Comparison of ENCODE assay signal across 23 cellular contexts in the genomic region with DNA sequence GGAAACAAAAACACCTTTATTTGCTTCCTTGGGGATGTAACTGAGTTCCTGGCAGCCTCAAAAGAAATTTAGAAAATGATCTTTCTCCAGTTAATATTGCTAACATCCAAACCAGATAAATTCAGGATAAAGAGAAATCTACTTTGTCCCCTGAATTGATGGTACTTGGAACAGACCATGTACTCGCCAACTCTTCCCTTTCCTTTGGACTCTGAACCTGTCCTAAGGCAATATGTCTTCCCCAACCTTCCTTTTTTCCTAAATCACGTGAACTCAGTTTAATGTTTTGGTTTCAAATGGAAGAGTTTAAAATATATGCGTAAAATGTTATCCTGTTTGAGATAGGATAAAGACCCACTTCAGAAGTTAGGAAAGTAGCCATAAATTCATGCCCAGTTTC.
"Had no signal": no experiment of that assay in that cellular context is flagged by ENCODE, and none has a peak within 500 bp of the region (broad histone marks: within the 10 kb centered on the region; RNA-seq: fewer than 3 reads in every experiment).

No MANE protein-coding gene starts in this region.

- H3K27ac ChIP-seq: coronary artery, dorsolateral prefrontal cortex, esophagus muscularis mucosa, foreskin keratinocyte, gastroesophageal sphincter, heart left ventricle, hepatocyte, left ventricle myocardium inferior, lower lobe of right lung had no signal

- H3K4me2 ChIP-seq: hepatocyte had no signal

- H3K9me3 Mint-ChIP-seq: immature natural killer cell, mesothelial cell of epicardium, naive B cell had no signal

- FAIRE-seq: colon, endothelial cell of umbilical vein, frontal cortex had no signal

- DNase-seq: dermis blood vessel endothelial cell; dorsolateral prefrontal cortex; effector CD4-positive, alpha-beta T cell; effector memory CD4-positive, alpha-beta T cell; foreskin keratinocyte; heart left ventricle; hypothalamus; immature natural killer cell; islet precursor cell; left cardiac atrium; left ventricle myocardium inferior; lower lobe of right lung; mesenchymal stem cell; mucosa of descending colon; naive B cell had no signal

- H3K4me3 ChIP-seq: coronary artery, dorsolateral prefrontal cortex, esophagus muscularis mucosa, gastroesophageal sphincter, heart left ventricle, hepatocyte, left ventricle myocardium inferior, lower lobe of right lung, mucosa of descending colon had no signal

- H3K4me1 ChIP-seq: esophagus muscularis mucosa, foreskin keratinocyte, gastroesophageal sphincter, heart left ventricle, left ventricle myocardium inferior, lower lobe of right lung had no signal

- H3K27ac Mint-ChIP-seq: immature natural killer cell, mesothelial cell of epicardium, naive B cell had no signal

- H3K9me3 ChIP-seq: esophagus muscularis mucosa, gastroesophageal sphincter, heart left ventricle, left ventricle myocardium inferior, lower lobe of right lung, mucosa of descending colon had no signal

- H3K27me3 Mint-ChIP-seq: naive B cell had no signal

- ATAC-seq: foreskin keratinocyte, gastroesophageal sphincter, heart left ventricle, left cardiac atrium, lower lobe of right lung, mucosa of descending colon had no signal

- H3K27me3 ChIP-seq: dorsolateral prefrontal cortex, esophagus muscularis mucosa, foreskin keratinocyte, gastroesophageal sphincter, heart left ventricle, hepatocyte had no signal

- H3K4me3 Mint-ChIP-seq: immature natural killer cell, mesothelial cell of epicardium, naive B cell had no signal

- H2AFZ ChIP-seq: hepatocyte had no signal

- H3K79me2 ChIP-seq: hepatocyte had no signal

- H3K4me1 Mint-ChIP-seq: immature natural killer cell, mesothelial cell of epicardium, naive B cell had no signal
